In the genomic region with DNA sequence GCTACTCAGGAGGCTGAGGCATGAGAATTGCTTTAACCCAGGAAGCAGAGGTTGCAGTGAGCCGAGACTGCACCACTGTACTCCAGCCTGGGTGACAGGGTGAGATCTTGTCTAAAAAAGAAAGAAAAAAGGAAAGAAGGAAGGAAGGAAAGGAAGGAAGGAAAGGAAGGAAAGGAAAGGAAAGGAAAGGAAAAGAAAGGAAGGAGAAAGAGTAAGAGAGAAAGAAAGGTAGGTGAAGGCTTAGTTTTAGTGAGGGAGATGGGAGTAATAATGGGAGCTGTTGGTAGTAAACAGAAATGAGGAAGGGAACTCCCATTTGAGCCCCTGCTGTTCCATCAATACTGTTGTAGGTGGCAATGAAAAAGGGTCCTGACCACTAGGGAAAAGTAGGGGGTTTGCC, we compare ENCODE assay signal across 1 cellular context.
TF ChIP-seq lines count a peak whose summit lies in the region.

No MANE protein-coding gene starts in this region.

TF ChIP-seq in HEK293, 187 proteins besides CTCF, POLR2A, EP300 and RAD21 (continued from another document):
- no peak for TF ChIP-seq ZBTB48 (tag by site-specific recombination; IDR thresholded peaks at IDR 0.05)
